Comparison of ENCODE assay signal across 17 cellular contexts in the genomic region with DNA sequence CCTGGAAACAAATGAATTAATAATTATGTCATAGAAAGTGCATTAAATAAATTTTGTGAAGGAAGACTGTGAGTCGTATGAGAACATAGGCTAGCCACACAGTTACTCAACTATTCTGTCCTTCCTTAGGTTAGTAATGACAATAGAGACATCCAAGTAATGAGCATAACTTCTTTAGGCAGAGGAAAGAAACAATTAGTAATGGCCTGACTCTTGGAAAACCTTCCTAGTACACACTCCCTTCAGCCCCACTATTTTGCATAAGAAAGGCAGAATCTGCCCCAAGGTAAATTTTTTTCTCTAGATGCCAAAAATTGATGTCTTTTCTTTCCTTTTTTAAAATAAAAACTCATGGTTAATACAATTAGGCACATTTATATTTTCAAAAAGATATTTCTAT.
DNase-seq lines count a peak whose midpoint lies in the region; ATAC-seq and TF ChIP-seq lines count a peak whose summit lies in the region.
"Had no signal": no experiment of that assay in that cellular context is flagged by ENCODE, and none has a peak within 500 bp of the region (broad histone marks: within the 10 kb centered on the region; RNA-seq: fewer than 3 reads in every experiment).

No MANE protein-coding gene starts in this region.

- H3K4me3 ChIP-seq in HAP-1 (no peak overlapping the region), mesendoderm (ENCODE audit: low read length) (no peak overlapping the region), smooth muscle cell (no peak overlapping the region), Peyer's patch (no peak overlapping the region)

- H2AFZ ChIP-seq in smooth muscle cell (ENCODE audit: low read depth) = no peak overlapping the region

- H3K9me3 Mint-ChIP-seq in WTC11 = peaks cover 8% of the 10 kb centered on the region

- no peak for TF ChIP-seq CTCF in WTC11 (IDR thresholded peaks at IDR 0.05)
- no peak for TF ChIP-seq CTCF in smooth muscle cell (IDR thresholded peaks at IDR 0.05; ENCODE audit: borderline replicate concordance, insufficient read depth, poor library complexity, severe bottlenecking)
- TF ChIP-seq CTCF in Peyer's patch (IDR thresholded peaks at IDR 0.05) = no peak

- POLR2A ChIA-PET in WTC11 (lab: Charles Lee) = interaction anchor here (0.6 kb wide), 1 partner anchor 1162 kb away, joined by 3 read pairs; no protein-coding TSS in a partner anchor

- no peaks in the 10 kb centered on the region for H3K36me3 ChIP-seq in HAP-1 (replicated peaks)
- H3K36me3 ChIP-seq in mesendoderm (ENCODE audit: control insufficient read depth, insufficient read depth, low read length) = no peaks in the 10 kb centered on the region
- no peaks in the 10 kb centered on the region for H3K36me3 ChIP-seq in smooth muscle cell (ENCODE audit: low read depth)
- no peaks in the 10 kb centered on the region for H3K36me3 ChIP-seq in Peyer's patch

- H3K4me1 Mint-ChIP-seq in WTC11 = peaks cover 67% of the 10 kb centered on the region

- H3K79me1 ChIP-seq in mesendoderm (ENCODE audit: low read length) = no peaks in the 10 kb centered on the region

- no peak overlapping the region for H4K8ac ChIP-seq in mesendoderm (ENCODE audit: low read depth, low read length)

- WGBS in mesendoderm (ENCODE audit: extremely low coverage, insufficient coverage, low lambda C conversion rate) = no CpG with 5 or more reads among the region's 1 CpG
- WGBS in smooth muscle cell (ENCODE audit: low lambda C conversion rate) = 46% methylated on average over 1 of the region's 1 CpG

- no peaks in the 10 kb centered on the region for H4K20me1 ChIP-seq in smooth muscle cell (ENCODE audit: low read depth)

- no peak overlapping the region for H3K18ac ChIP-seq in mesendoderm (ENCODE audit: low read length)

- no peak overlapping the region for H3K4me3 Mint-ChIP-seq in WTC11
- H3K4me3 Mint-ChIP-seq: CD4-positive, alpha-beta T cell had no signal

- no peak overlapping the region for H3K23ac ChIP-seq in mesendoderm (ENCODE audit: low read length)

- H2BK120ac ChIP-seq in mesendoderm (ENCODE audit: low read depth, low read length) = no peak overlapping the region

- H3K9ac ChIP-seq in mesendoderm (ENCODE audit: low read length) (no peak overlapping the region), smooth muscle cell (ENCODE audit: low read depth) (no peak overlapping the region)

- H3K27me3 ChIP-seq in HAP-1 (ENCODE audit: low read depth) = no peaks in the 10 kb centered on the region
- H3K27me3 ChIP-seq in mesendoderm (ENCODE audit: insufficient read depth, low read length, poor library complexity) = no peaks in the 10 kb centered on the region
- no peaks in the 10 kb centered on the region for H3K27me3 ChIP-seq in smooth muscle cell (ENCODE audit: low read depth)
- no peaks in the 10 kb centered on the region for H3K27me3 ChIP-seq in Peyer's patch

- no peaks in the 10 kb centered on the region for H3K27me3 Mint-ChIP-seq in WTC11 (ENCODE audit: low read depth)
- H3K27me3 Mint-ChIP-seq: CD4-positive, alpha-beta T cell had no signal

- no peak overlapping the region for H2AK5ac ChIP-seq in mesendoderm (ENCODE audit: low read length)

- DNase-seq in HAP-1 (ENCODE audit: low spot score in 2 of 2) = peak; percentile 21 to 94
- no peak for DNase-seq in WTC11 (ENCODE audit: low spot score)
- DNase-seq in mesendoderm = peak; percentile 26
- no peak for DNase-seq in smooth muscle cell (lab: John Stamatoyannopoulos, UW; ENCODE audit: unreplicated experiment)
- no peak for DNase-seq in Peyer's patch
- no peak for DNase-seq in dermis blood vessel endothelial cell
- no peak for DNase-seq in stimulated activated CD4-positive, alpha-beta T cell treated with anti-CD3 and anti-CD28 coated beads, Interleukin-4, amount 100 ng/mL, for 1 hour
- DNase-seq: AML-193; CD4-positive, alpha-beta T cell; DMS153; DMS79; GDM1; GOT3; HCEC 1CT; KG1 had no signal

- no peak overlapping the region for H2BK5ac ChIP-seq in mesendoderm (ENCODE audit: low read length)

- H3K36me3 Mint-ChIP-seq in WTC11 = peaks cover 8% of the 10 kb centered on the region

- H3F3A ChIP-seq in smooth muscle cell (ENCODE audit: low read depth) = peaks cover 4% of the 10 kb centered on the region

- H3K9me3 ChIP-seq in HAP-1 (no peaks in the 10 kb centered on the region), smooth muscle cell (replicated peaks; ENCODE audit: low read depth) (no peaks in the 10 kb centered on the region), Peyer's patch (no peaks in the 10 kb centered on the region)

- H3K4ac ChIP-seq in mesendoderm (ENCODE audit: low read depth, low read length) = no peak overlapping the region

- ATAC-seq in WTC11 (peak; percentile 55), HG03175 (IDR thresholded peaks at IDR 0.05; ENCODE audit: unreplicated experiment) (no peak)

- no peak overlapping the region for H2BK15ac ChIP-seq in mesendoderm (replicated peaks; ENCODE audit: low read depth)

- H3K79me2 ChIP-seq in mesendoderm (ENCODE audit: control insufficient read depth, insufficient read depth, low read length) (no peaks in the 10 kb centered on the region), smooth muscle cell (ENCODE audit: low read depth) (no peaks in the 10 kb centered on the region)

- H3K27ac ChIP-seq in mesendoderm (ENCODE audit: low read depth, low read length) (no peak overlapping the region), smooth muscle cell (ENCODE audit: low read depth) (peak overlapping the region; percentile 44), Peyer's patch (no peak overlapping the region)
- H3K27ac ChIP-seq: C4-2B had no signal

- CTCF ChIA-PET in WTC11 (lab: Charles Lee) = no interaction called here

- H3K4me1 ChIP-seq in HAP-1 (peaks cover 18% of the 10 kb centered on the region), mesendoderm (ENCODE audit: control insufficient read depth, low read depth, low read length) (no peaks in the 10 kb centered on the region), smooth muscle cell (ENCODE audit: low read depth) (peaks cover 22% of the 10 kb centered on the region), Peyer's patch (no peaks in the 10 kb centered on the region)

- H3K4me2 ChIP-seq in mesendoderm (ENCODE audit: low read length) = no peak overlapping the region
- H3K4me2 ChIP-seq in smooth muscle cell = peak overlapping the region; percentile 26

- H4K5ac ChIP-seq in mesendoderm (ENCODE audit: low read length) = no peak overlapping the region

- TF ChIP-seq POLR2A in Peyer's patch (IDR thresholded peaks at IDR 0.05) = no peak

- H3K27ac Mint-ChIP-seq in WTC11 = peak overlapping the region; percentile 63
- H3K27ac Mint-ChIP-seq: CD4-positive, alpha-beta T cell had no signal

- in situ Hi-C loops in HAP-1 (cut with MboI; ENCODE audit: low sequenced_read_pairs) = no loop called here

- no peak overlapping the region for H3K56ac ChIP-seq in mesendoderm (ENCODE audit: low read length)

TF ChIP-seq in WTC11, 78 proteins besides CTCF, POLR2A, EP300 and RAD21:
- TF ChIP-seq FOXK1 (CRISPR knock-in tag; IDR thresholded peaks at IDR 0.05) (no peak), MYBL2 (CRISPR knock-in tag; IDR thresholded peaks at IDR 0.05) (no peak)
- TF ChIP-seq, protein P1, sequence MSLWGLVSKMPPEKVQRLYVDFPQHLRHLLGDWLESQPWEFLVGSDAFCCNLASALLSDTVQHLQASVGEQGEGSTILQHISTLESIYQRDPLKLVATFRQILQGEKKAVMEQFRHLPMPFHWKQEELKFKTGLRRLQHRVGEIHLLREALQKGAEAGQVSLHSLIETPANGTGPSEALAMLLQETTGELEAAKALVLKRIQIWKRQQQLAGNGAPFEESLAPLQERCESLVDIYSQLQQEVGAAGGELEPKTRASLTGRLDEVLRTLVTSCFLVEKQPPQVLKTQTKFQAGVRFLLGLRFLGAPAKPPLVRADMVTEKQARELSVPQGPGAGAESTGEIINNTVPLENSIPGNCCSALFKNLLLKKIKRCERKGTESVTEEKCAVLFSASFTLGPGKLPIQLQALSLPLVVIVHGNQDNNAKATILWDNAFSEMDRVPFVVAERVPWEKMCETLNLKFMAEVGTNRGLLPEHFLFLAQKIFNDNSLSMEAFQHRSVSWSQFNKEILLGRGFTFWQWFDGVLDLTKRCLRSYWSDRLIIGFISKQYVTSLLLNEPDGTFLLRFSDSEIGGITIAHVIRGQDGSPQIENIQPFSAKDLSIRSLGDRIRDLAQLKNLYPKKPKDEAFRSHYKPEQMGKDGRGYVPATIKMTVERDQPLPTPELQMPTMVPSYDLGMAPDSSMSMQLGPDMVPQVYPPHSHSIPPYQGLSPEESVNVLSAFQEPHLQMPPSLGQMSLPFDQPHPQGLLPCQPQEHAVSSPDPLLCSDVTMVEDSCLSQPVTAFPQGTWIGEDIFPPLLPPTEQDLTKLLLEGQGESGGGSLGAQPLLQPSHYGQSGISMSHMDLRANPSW (CRISPR knock-in tag; conservative IDR thresholded peaks at IDR 0.05; ENCODE audit: low read depth) = no peak

Comparison
In these comparisons a context has a peak if more than half of its experiments do, and no peak if none do; other contexts are left out.
1. DNase-seq: peak in HAP-1 (2 of 2) and mesendoderm (single experiment); none in WTC11 (single experiment), smooth muscle cell (single experiment), Peyer's patch (0 of 3), dermis blood vessel endothelial cell (single experiment) and stimulated activated CD4-positive, alpha-beta T cell treated with anti-CD3 and anti-CD28 coated beads, Interleukin-4, amount 100 ng/mL, for 1 hour (single experiment).